ENCODE assay signal across 8 cellular contexts in the genomic region with DNA sequence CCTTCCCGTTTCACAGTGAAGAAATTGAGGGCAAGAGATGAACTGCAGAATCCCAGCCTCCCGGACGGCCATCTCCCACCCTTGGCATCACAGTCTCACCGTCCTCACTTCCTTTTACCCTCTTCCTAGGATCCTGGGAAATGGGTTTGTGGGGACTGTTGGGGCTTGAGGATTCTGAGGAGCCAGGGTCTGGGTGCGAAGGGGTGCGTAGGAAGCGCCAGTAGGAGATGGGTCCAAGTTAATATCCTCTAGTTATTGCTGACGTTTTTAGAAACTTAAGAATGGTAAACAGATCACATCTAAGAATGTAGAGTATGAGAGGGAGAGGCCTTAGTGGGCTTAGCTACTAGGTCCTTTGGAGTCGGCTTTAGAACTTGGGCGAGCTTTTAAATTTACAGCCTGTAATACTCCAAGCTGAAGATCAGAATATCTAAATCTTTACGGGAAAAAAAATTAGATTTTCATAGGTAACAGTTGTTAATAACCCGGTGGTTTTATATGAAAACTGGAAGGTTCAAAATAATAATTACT. TPM values are rescaled to one million over a fixed set of nuclear protein-coding genes. Genes with fewer than 3 reads are reported as not detected.
DNase-seq lines count a peak whose midpoint lies in the region; ATAC-seq, FAIRE-seq and TF ChIP-seq lines count a peak whose summit lies in the region.

No MANE protein-coding gene starts in this region.

- POLR2A ChIA-PET in CD8-positive, alpha-beta memory T cell (lab: Charles Lee), result interaction anchor here (1.3 kb wide), 1 partner anchor 194 kb away, joined by 11 read pairs; the partner anchor contains the start of gene KLHL7

- H3K36me3 Mint-ChIP-seq in CD8-positive, alpha-beta memory T cell, result peaks cover 8 to 39% (median 12%) of the 10 kb centered on the region in 3 donors
- peaks cover 32% of the 10 kb centered on the region for H3K36me3 Mint-ChIP-seq in activated naive CD8-positive, alpha-beta T cell treated with anti-CD3 and anti-CD28 coated beads for 36 hours

- H3K4me1 ChIP-seq in CD8-positive, alpha-beta memory T cell (ENCODE audit: insufficient read depth, low read length), result peaks cover 24% of the 10 kb centered on the region
- H3K4me1 ChIP-seq in keratinocyte (ENCODE audit: control insufficient read depth, extremely low read depth, insufficient read depth, low read length), result peaks cover 21% of the 10 kb centered on the region
- peaks cover 36% of the 10 kb centered on the region for H3K4me1 ChIP-seq in suprapubic skin

- peaks cover 46 to 64% (median 49%) of the 10 kb centered on the region in 3 donors for H3K4me1 Mint-ChIP-seq in CD8-positive, alpha-beta memory T cell
- peaks cover 38% of the 10 kb centered on the region for H3K4me1 Mint-ChIP-seq in activated naive CD8-positive, alpha-beta T cell treated with anti-CD3 and anti-CD28 coated beads for 36 hours

- CTCF ChIA-PET in CD8-positive, alpha-beta memory T cell (lab: Charles Lee), result interaction anchor here (1.1 to 4.7 kb wide), 3 partner anchors 13 to 58 kb away, joined by 3 to 23 read pairs (median 4); no protein-coding TSS in a partner anchor

- H3K9me3 Mint-ChIP-seq in CD8-positive, alpha-beta memory T cell, result no peaks in the 10 kb centered on the region
- peaks cover 1% of the 10 kb centered on the region for H3K9me3 Mint-ChIP-seq in activated naive CD8-positive, alpha-beta T cell treated with anti-CD3 and anti-CD28 coated beads for 36 hours

- H3K27ac Mint-ChIP-seq in CD8-positive, alpha-beta memory T cell, result peak overlapping the region; percentile 87 to 99 (median 98)
- H3K27ac Mint-ChIP-seq in activated naive CD8-positive, alpha-beta T cell treated with anti-CD3 and anti-CD28 coated beads for 36 hours, result peak overlapping the region; percentile 96

- H4K20me1 ChIP-seq in keratinocyte (ENCODE audit: control insufficient read depth, extremely low read depth, insufficient read depth, low read length), result no peaks in the 10 kb centered on the region

- FAIRE-seq in keratinocyte (lab: Jason Lieb, UNC), result no peak

- no peak for TF ChIP-seq EP300 in suprapubic skin (IDR thresholded peaks at IDR 0.05)

- peak in 1 of 5 donors; percentile 7 for DNase-seq in CD8-positive, alpha-beta memory T cell
- DNase-seq in activated naive CD8-positive, alpha-beta T cell treated with anti-CD3 and anti-CD28 coated beads for 36 hours, result no peak
- DNase-seq in keratinocyte (ENCODE audit: low read depth, low spot score), result no peak
- no peak for DNase-seq in suprapubic skin (ENCODE audit: low spot score in 2 of 2)
- no peak for DNase-seq in stimulated activated CD4-positive, alpha-beta T cell treated with anti-CD3 and anti-CD28 coated beads, Interleukin-2, amount 100 ng/mL, for 48 hours
- DNase-seq in GM13977 (ENCODE audit: low spot score), result no peak

- H3K9me1 ChIP-seq in keratinocyte (ENCODE audit: control insufficient read depth, extremely low read depth, insufficient read depth, low read length), result no peaks in the 10 kb centered on the region

- H3K79me2 ChIP-seq in keratinocyte (ENCODE audit: control insufficient read depth, insufficient read depth, low read length), result peaks cover 47% of the 10 kb centered on the region

- H3K4me2 ChIP-seq in keratinocyte (ENCODE audit: control insufficient read depth, extremely low read depth, insufficient read depth, low read depth, low read length), result peak overlapping the region; percentile 89

- H2AFZ ChIP-seq in keratinocyte (ENCODE audit: control insufficient read depth, low read length), result peak overlapping the region; percentile 91

- peak overlapping the region; percentile 90 for H3K4me3 ChIP-seq in CD8-positive, alpha-beta memory T cell (ENCODE audit: low read length)
- H3K4me3 ChIP-seq in keratinocyte (ENCODE audit: control insufficient read depth in 2 of 3, extremely low read depth in 1 of 3, insufficient read depth in 2 of 3, low read depth in 1 of 3, low read length in 3 of 3), result peak overlapping the region; percentile 91 to 100 (median 99)
- H3K4me3 ChIP-seq in suprapubic skin, result peak overlapping the region; percentile 92

- H3K9ac ChIP-seq in keratinocyte (ENCODE audit: control insufficient read depth, extremely low read depth, insufficient read depth, low read length), result peak overlapping the region; percentile 91

- H3K27ac ChIP-seq in CD8-positive, alpha-beta memory T cell (ENCODE audit: low read depth, low read length), result peak overlapping the region; percentile 88
- H3K27ac ChIP-seq in keratinocyte (ENCODE audit: control insufficient read depth, insufficient read depth, low read length), result peak overlapping the region; percentile 83
- H3K27ac ChIP-seq in suprapubic skin, result peak overlapping the region; percentile 82

- dilution Hi-C loops in keratinocyte (cut with MboI; ENCODE audit: extremely low pct_ligation_motif_present, low sequenced_read_pairs), result no loop called here

- TF ChIP-seq CTCF in keratinocyte (optimal IDR thresholded peaks at IDR 0.05 in 1 of 3, IDR thresholded peaks at IDR 0.05 in 1 of 3, conservative IDR thresholded peaks at IDR 0.05 in 1 of 3; ENCODE audit: extremely low read depth in 1 of 3, insufficient read depth in 2 of 3, low read length in 3 of 3) (no peak), suprapubic skin (IDR thresholded peaks at IDR 0.05) (no peak), GM13977 (IDR thresholded peaks at IDR 0.05; ENCODE audit: extremely low read depth, insufficient read depth, missing control alignments) (no peak)

- H3K27me3 ChIP-seq in CD8-positive, alpha-beta memory T cell (ENCODE audit: insufficient read depth, low read length, poor library complexity, severe bottlenecking), result no peaks in the 10 kb centered on the region
- no peaks in the 10 kb centered on the region for H3K27me3 ChIP-seq in keratinocyte (ENCODE audit: control insufficient read depth, extremely low read depth, insufficient read depth, low read length)
- H3K27me3 ChIP-seq in suprapubic skin, result no peaks in the 10 kb centered on the region

- no peak for TF ChIP-seq POLR2A in suprapubic skin (IDR thresholded peaks at IDR 0.05)

- 6% methylated on average over 12 of the region's 12 CpGs for WGBS in suprapubic skin

- in situ Hi-C loops in GM13977 (cut with MboI; ENCODE audit: low pct_unique_long_range_greater_than_20kb, low sequenced_read_pairs, unreplicated experiment), result no loop called here

- no peaks in the 10 kb centered on the region for H3K9me3 ChIP-seq in CD8-positive, alpha-beta memory T cell (ENCODE audit: low read length)
- no peaks in the 10 kb centered on the region for H3K9me3 ChIP-seq in keratinocyte (ENCODE audit: control insufficient read depth, low read depth, low read length)
- no peaks in the 10 kb centered on the region for H3K9me3 ChIP-seq in suprapubic skin

- peaks cover 1 to 3% of the 10 kb centered on the region in 2 donors for H3K27me3 Mint-ChIP-seq in CD8-positive, alpha-beta memory T cell
- no peaks in the 10 kb centered on the region for H3K27me3 Mint-ChIP-seq in activated naive CD8-positive, alpha-beta T cell treated with anti-CD3 and anti-CD28 coated beads for 36 hours

- peak overlapping the region; percentile 85 to 96 (median 94) for H3K4me3 Mint-ChIP-seq in CD8-positive, alpha-beta memory T cell
- H3K4me3 Mint-ChIP-seq in activated naive CD8-positive, alpha-beta T cell treated with anti-CD3 and anti-CD28 coated beads for 36 hours, result peak overlapping the region; percentile 96

- H3K36me3 ChIP-seq in CD8-positive, alpha-beta memory T cell (ENCODE audit: insufficient read depth, low read length), result peaks cover 5% of the 10 kb centered on the region
- H3K36me3 ChIP-seq in keratinocyte (ENCODE audit: control insufficient read depth in 2 of 2, extremely low read depth in 1 of 2, insufficient read depth in 2 of 2, low read length in 2 of 2), result peaks cover 4 to 7% of the 10 kb centered on the region in 2 experiments
- H3K36me3 ChIP-seq in suprapubic skin, result peaks cover 15% of the 10 kb centered on the region

- ATAC-seq in HG02943 (IDR thresholded peaks at IDR 0.05; ENCODE audit: low read depth, unreplicated experiment) (peak; percentile 16), GM18907 (IDR thresholded peaks at IDR 0.05; ENCODE audit: unreplicated experiment) (no peak)

RNA-seq across cellular contexts. Expression of gene MALSU1, which starts 0.7 kb away (rescaled TPM):
- 10 to 100 TPM; 86.3 to 87.8 TPM for total RNA-seq in CD8-positive, alpha-beta memory T cell
- 63.0 TPM for polyA plus RNA-seq in CD8-positive, alpha-beta memory T cell
- 100 to 1,000 TPM; 116 to 120 TPM for total RNA-seq in activated naive CD8-positive, alpha-beta T cell treated with anti-CD3 and anti-CD28 coated beads for 36 hours
- 34.2 to 67.8 TPM (median 43.1 TPM) in 3 replicates for polyA plus RNA-seq in keratinocyte
- 26.3 TPM for polyA plus RNA-seq in keratinocyte (2011; ENCODE audit: low read depth)
- polyA plus RNA-seq in keratinocyte (2011; cell fraction: cytosol; rRNA removed), result 40.4 and 41.4 TPM in 2 replicates
- 22.0 and 31.2 TPM in 2 replicates for polyA plus RNA-seq in keratinocyte (2011; cell fraction: nucleus; rRNA removed)
- 54.0 and 55.1 TPM in 2 replicates for polyA plus RNA-seq in keratinocyte (2012; ENCODE audit: low replicate concordance)
- 3.6 to 43.6 TPM (median 23.8 TPM) in 3 replicates for polyA minus RNA-seq in keratinocyte
- 39.5 TPM for polyA minus RNA-seq in keratinocyte (2011; cell fraction: cytosol; rRNA and poly(A)+ RNA removed)
- 4.5 and 8.5 TPM in 2 replicates for polyA minus RNA-seq in keratinocyte (2011; cell fraction: nucleus; rRNA and poly(A)+ RNA removed)
- total RNA-seq in suprapubic skin, result 10 to 100 TPM; 35.7 to 80.2 (median 41.7) TPM

RNA-seq across cellular contexts. Expression of gene GPNMB, which starts 53.3 kb away (rescaled TPM):
- total RNA-seq in CD8-positive, alpha-beta memory T cell, result 1 to 10 TPM; 7.2 to 9.4 TPM
- polyA plus RNA-seq in CD8-positive, alpha-beta memory T cell, result not detected
- total RNA-seq in activated naive CD8-positive, alpha-beta T cell treated with anti-CD3 and anti-CD28 coated beads for 36 hours, result 1 to 10 TPM; 1.8 to 1.9 TPM
- 44.5 to 412 TPM (median 142 TPM) in 3 replicates for polyA plus RNA-seq in keratinocyte
- polyA plus RNA-seq in keratinocyte (2011; ENCODE audit: low read depth), result 724 TPM
- 34.1 and 60.1 TPM in 2 replicates for polyA plus RNA-seq in keratinocyte (2011; cell fraction: cytosol; rRNA removed)
- polyA plus RNA-seq in keratinocyte (2011; cell fraction: nucleus; rRNA removed), result 414 and 470 TPM in 2 replicates
- 26.1 and 673 TPM in 2 replicates for polyA plus RNA-seq in keratinocyte (2012; ENCODE audit: low replicate concordance)
- 19.2 to 197 TPM (median 64.9 TPM) in 3 replicates for polyA minus RNA-seq in keratinocyte
- polyA minus RNA-seq in keratinocyte (2011; cell fraction: cytosol; rRNA and poly(A)+ RNA removed), result 29.7 TPM
- polyA minus RNA-seq in keratinocyte (2011; cell fraction: nucleus; rRNA and poly(A)+ RNA removed), result 180 and 280 TPM in 2 replicates
- 100 to 1,000 TPM; 276 to 553 (median 491) TPM for total RNA-seq in suprapubic skin

Comparison
In these comparisons a context has a peak if more than half of its experiments do, and no peak if none do; other contexts are left out.
1. RNA of gene GPNMB, which starts 53.3 kb away (total RNA-seq): 276 to 553 TPM in suprapubic skin; 7.2 to 9.4 TPM in CD8-positive, alpha-beta memory T cell and 1.8 to 1.9 TPM in activated naive CD8-positive, alpha-beta T cell treated with anti-CD3 and anti-CD28 coated beads for 36 hours; every median in the first group is over 10 times any median in the second.
2. Peak in every context shown above with its lines, with median percentiles within 50 percentile points of each other: H3K27ac ChIP-seq and H3K4me3 ChIP-seq.